ENCODE assay signal across 21 cellular contexts in the genomic region with DNA sequence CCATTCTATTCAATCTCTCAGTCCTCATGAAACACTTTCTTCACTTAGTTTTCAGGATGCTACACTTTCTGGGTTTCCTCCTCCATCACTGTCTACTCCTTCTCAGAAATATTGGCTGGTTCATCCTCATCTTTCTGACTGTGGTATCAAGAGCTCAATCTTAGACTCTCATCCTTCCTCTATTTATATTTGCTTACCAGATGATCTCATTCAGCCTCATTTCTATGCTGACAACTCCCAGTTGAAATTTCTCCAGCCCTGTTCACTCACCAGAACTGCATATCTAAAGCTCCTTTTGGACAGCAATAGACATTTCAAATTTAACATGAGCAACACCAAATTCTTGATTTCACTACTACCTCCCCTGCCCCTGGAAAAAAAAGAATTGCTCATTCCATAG. TPM values are rescaled to one million over a fixed set of nuclear protein-coding genes. Genes with fewer than 3 reads are reported as not detected.
DNase-seq lines count a peak whose midpoint lies in the region; ATAC-seq and TF ChIP-seq lines count a peak whose summit lies in the region.
"Had no signal": no experiment of that assay in that cellular context is flagged by ENCODE, and none has a peak within 500 bp of the region (broad histone marks: within the 10 kb centered on the region; RNA-seq: fewer than 3 reads in every experiment).

No MANE protein-coding gene starts in this region.

- no peak for TF ChIP-seq EP300 in transverse colon (IDR thresholded peaks at IDR 0.05; ENCODE audit: low read depth)

- DNase-seq in NCI-H226 = peak; percentile 65
- peak; percentile 69 for DNase-seq in astrocyte of the hippocampus (ENCODE audit: low read depth, low spot score)
- peak; percentile 27 for DNase-seq in fibroblast of villous mesenchyme (ENCODE audit: low read depth)
- DNase-seq in NCI-H748 (lab: John Stamatoyannopoulos, UW; ENCODE audit: unreplicated experiment) = no peak
- no peak for DNase-seq in transverse colon
- DNase-seq: activated CD4-positive, alpha-beta memory T cell treated with anti-CD3 and anti-CD28 coated beads, Interleukin-2, amount 10 ng/mL, durations not matched to agents 7 days and 5 days; activated naive CD8-positive, alpha-beta T cell treated with anti-CD3 and anti-CD28 coated beads, Interleukin-2, amount 10 ng/mL, durations not matched to agents 7 days and 5 days; activated T-cell treated with anti-CD3 and anti-CD28 coated beads, Interleukin-2, amount 50 U/mL, for 4 hours; GDM1; naive B cell; NCI-H1048; NCI-H774; small intestine; WERI-Rb-1 had no signal

- no peaks in the 10 kb centered on the region for H3K9me3 ChIP-seq in transverse colon
- H3K9me3 ChIP-seq: BLaER1 treated with 17β-estradiol and CSF1 and Interleukin-3, amounts not matched to agents 10 nM and 100 nM; thoracic aorta had no signal

- no peaks in the 10 kb centered on the region for H3K27me3 ChIP-seq in transverse colon
- H3K27me3 ChIP-seq: BLaER1 treated with 17β-estradiol and CSF1 and Interleukin-3, amounts not matched to agents 10 nM and 100 nM had no signal

- ATAC-seq in HG03520 (IDR thresholded peaks at IDR 0.05; ENCODE audit: unreplicated experiment) (no peak), GM21447 (IDR thresholded peaks at IDR 0.05; ENCODE audit: unreplicated experiment) (no peak)
- ATAC-seq: activated T-cell treated with anti-CD3 and anti-CD28 coated beads, Interleukin-2, amount 50 U/mL, for 4 hours; Panc1 had no signal

- in situ Hi-C loops in transverse colon (cut with MboI; ENCODE audit: low pct_ligation_motif_present in 1 of 4, low pct_unique_long_range_greater_than_20kb in 1 of 4, low sequenced_read_pairs in 3 of 4) = no loop called here

- H3K27ac ChIP-seq in transverse colon = no peak overlapping the region
- H3K27ac ChIP-seq: BLaER1 treated with 17β-estradiol and CSF1 and Interleukin-3, amounts not matched to agents 10 nM and 100 nM; parathyroid adenoma; thoracic aorta; WERI-Rb-1 had no signal

- TF ChIP-seq CTCF in fibroblast of villous mesenchyme (IDR thresholded peaks at IDR 0.05; ENCODE audit: insufficient read depth, low read depth, low read length) = no peak
- no peak for TF ChIP-seq CTCF in transverse colon (IDR thresholded peaks at IDR 0.05)

- H3K36me3 ChIP-seq in transverse colon = no peaks in the 10 kb centered on the region
- H3K36me3 ChIP-seq: BLaER1 treated with 17β-estradiol and CSF1 and Interleukin-3, amounts not matched to agents 10 nM and 100 nM; thoracic aorta; WERI-Rb-1 had no signal

- no peak overlapping the region for H3K4me3 ChIP-seq in fibroblast of villous mesenchyme (ENCODE audit: low read depth, low read length)
- H3K4me3 ChIP-seq in transverse colon = no peak overlapping the region
- H3K4me3 ChIP-seq: BLaER1 treated with 17β-estradiol and CSF1 and Interleukin-3, amounts not matched to agents 10 nM and 100 nM; lung; thoracic aorta had no signal

- H3K4me1 ChIP-seq in transverse colon = no peaks in the 10 kb centered on the region
- H3K4me1 ChIP-seq: BLaER1 treated with 17β-estradiol and CSF1 and Interleukin-3, amounts not matched to agents 10 nM and 100 nM; parathyroid adenoma had no signal

- intact Hi-C loops in transverse colon (cut with DNase I; ENCODE audit: low total_unique reads) = no loop called here

- TF ChIP-seq POLR2A in transverse colon (IDR thresholded peaks at IDR 0.05) = no peak

RNA-seq across cellular contexts. Expression of a gene that starts 48.0 kb away (rescaled TPM):
- total RNA-seq in fibroblast of villous mesenchyme (333 and 621 TPM in 2 replicates), transverse colon (100 to 1,000 TPM in 1 of 4 donors, 10 to 100 TPM in 3; 17.6 to 106 (median 31.2) TPM)

Comparison
In these comparisons a context has a peak if more than half of its experiments do, and no peak if none do; other contexts are left out.
1. DNase-seq: peak in NCI-H226 (single experiment), astrocyte of the hippocampus (single experiment) and fibroblast of villous mesenchyme (single experiment); none in NCI-H748 (single experiment) and transverse colon (single experiment).